In genomic region chr11:61820174-61820573, GRCh38 we compare ENCODE assay signal across 16 cellular contexts. TPM values are rescaled to one million over a fixed set of nuclear protein-coding genes. Genes with fewer than 3 reads are reported as not detected.
A peak's percentile ranks its signal among the peaks of the same experiment; 100 is the strongest.
DNase-seq lines count a peak whose midpoint lies in the region; TF ChIP-seq lines count a peak whose summit lies in the region.
"Had no signal": no experiment of that assay in that cellular context is flagged by ENCODE, and none has a peak within 500 bp of the region (broad histone marks: within the 10 kb centered on the region; RNA-seq: fewer than 3 reads in every experiment).

No MANE protein-coding gene starts in this region.

- TF ChIP-seq CTCF in foreskin fibroblast (IDR thresholded peaks at IDR 0.05; ENCODE audit: low read depth, low read length) (no peak), tibial artery (IDR thresholded peaks at IDR 0.05) (no peak)

- intact Hi-C loops in tibial artery (cut with DNase I; ENCODE audit: low total_unique reads), result no loop called here

- H3K4me1 ChIP-seq in tibial artery, result peaks cover 0 to 17% (median 11%) of the 10 kb centered on the region in 4 donors
- H3K4me1 ChIP-seq: uterus had no signal

- no peak overlapping the region for H3K4me3 ChIP-seq in foreskin fibroblast (ENCODE audit: low read depth in 1 of 2, low read length in 2 of 2)
- H3K4me3 ChIP-seq in tibial artery, result no peak overlapping the region
- H3K4me3 ChIP-seq: heart right ventricle, right atrium auricular region, uterus had no signal

- DNase-seq in HT1080 (ENCODE audit: low read depth) (peak; percentile 69), amniotic epithelial cell (ENCODE audit: low read depth) (peak; percentile 67), foreskin fibroblast (peak; percentile 57 to 74), tibial artery (no peak), DMS 273 treated with DMSO at 0.1 percent for 48 hours (lab: John Stamatoyannopoulos, UW) (no peak), DMS153 (lab: John Stamatoyannopoulos, UW) (no peak), activated gamma-delta T cell treated with Interleukin-2 at 50 U/mL for 16 hours (no peak)
- DNase-seq: activated CD4-positive, alpha-beta T cell treated with anti-CD3 and anti-CD28 coated beads, Interleukin-2, amount 50 U/mL, for 4 hours; H9; heart right ventricle; NCI-H2081; NCI-H774; SIG-M5; stimulated activated CD4-positive, alpha-beta T cell treated with anti-CD3 and anti-CD28 coated beads, Interleukin-2, amount 100 ng/mL, for 48 hours; uterus had no signal

- no peaks in the 10 kb centered on the region for H3K9me3 ChIP-seq in tibial artery
- H3K9me3 ChIP-seq: heart right ventricle, right atrium auricular region, uterus had no signal

- H3K27ac ChIP-seq in tibial artery, result peak overlapping the region; percentile 5 to 43
- H3K27ac ChIP-seq: heart right ventricle, right atrium auricular region, uterus had no signal

- no peaks in the 10 kb centered on the region for H3K27me3 ChIP-seq in tibial artery
- H3K27me3 ChIP-seq: right atrium auricular region, uterus had no signal

- H3K36me3 ChIP-seq in tibial artery, result no peaks in the 10 kb centered on the region
- H3K36me3 ChIP-seq: right atrium auricular region, uterus had no signal

RNA-seq across cellular contexts. Expression of gene FADS1, which starts 3.4 kb away (rescaled TPM):
- 103 and 108 TPM in 2 replicates for total RNA-seq in HT1080 (2014; rRNA removed; shearing (Covaris generic))
- polyA plus RNA-seq in HT1080 (2015; cell fraction: cytosol; rRNA removed), result 56.1 and 63.9 TPM in 2 replicates
- polyA plus RNA-seq in HT1080 (2015; cell fraction: nucleus; rRNA removed), result 66.5 and 71.3 TPM in 2 replicates

RNA-seq across cellular contexts. Expression of gene FADS2, which starts 7.9 kb away (rescaled TPM):
- total RNA-seq in HT1080 (2014; rRNA removed; shearing (Covaris generic)), result 105 and 125 TPM in 2 replicates
- polyA plus RNA-seq in HT1080 (2015; cell fraction: cytosol; rRNA removed), result 66.8 and 76.0 TPM in 2 replicates
- polyA plus RNA-seq in HT1080 (2015; cell fraction: nucleus; rRNA removed), result 118 and 122 TPM in 2 replicates

RNA-seq across cellular contexts. Expression of gene FEN1, which starts 27.5 kb away (rescaled TPM):
- total RNA-seq in HT1080 (2014; rRNA removed; shearing (Covaris generic)), result 251 and 261 TPM in 2 replicates
- 106 and 119 TPM in 2 replicates for polyA plus RNA-seq in HT1080 (2015; cell fraction: cytosol; rRNA removed)
- polyA plus RNA-seq in HT1080 (2015; cell fraction: nucleus; rRNA removed), result 111 and 133 TPM in 2 replicates

RNA-seq across cellular contexts. Expression of gene TMEM258, which starts 27.8 kb away (rescaled TPM):
- 178 and 184 TPM in 2 replicates for total RNA-seq in HT1080 (2014; rRNA removed; shearing (Covaris generic))
- 183 and 205 TPM in 2 replicates for polyA plus RNA-seq in HT1080 (2015; cell fraction: cytosol; rRNA removed)
- polyA plus RNA-seq in HT1080 (2015; cell fraction: nucleus; rRNA removed), result 50.4 and 65.2 TPM in 2 replicates

Comparison
In these comparisons a context has a peak if more than half of its experiments do, and no peak if none do; other contexts are left out.
1. DNase-seq: peak in HT1080 (single experiment), amniotic epithelial cell (single experiment) and foreskin fibroblast (2 of 2); none in tibial artery (0 of 2), DMS 273 treated with DMSO at 0.1 percent for 48 hours (single experiment), DMS153 (single experiment) and activated gamma-delta T cell treated with Interleukin-2 at 50 U/mL for 16 hours (single experiment).